ENCODE assay signal across 8 cellular contexts in genomic region chr6:57324538-57324937, GRCh38. TPM values are rescaled to one million over a fixed set of nuclear protein-coding genes. Genes with fewer than 3 reads are reported as not detected.
DNase-seq lines count a peak whose midpoint lies in the region; ATAC-seq and TF ChIP-seq lines count a peak whose summit lies in the region.

No MANE protein-coding gene starts in this region.

- H3K9me3 ChIP-seq in gastroesophageal sphincter, result peaks cover 0 to 8% (median 0%) of the 10 kb centered on the region in 3 donors

- peak; percentile 30 for TF ChIP-seq CTCF in AG09309 (IDR thresholded peaks at IDR 0.05; ENCODE audit: control insufficient read depth, insufficient read depth, low read depth, low read length, missing control alignments)
- TF ChIP-seq CTCF in gastroesophageal sphincter (IDR thresholded peaks at IDR 0.05), result peak; percentile 22 to 56 (median 46)

- H3K4me1 ChIP-seq in gastroesophageal sphincter, result no peaks in the 10 kb centered on the region

- H3K36me3 ChIP-seq in gastroesophageal sphincter, result peaks cover 0 to 84% of the 10 kb centered on the region in 2 donors

- 0 to 13% methylated on average over 1 of the region's 1 CpG for WGBS in gastroesophageal sphincter (ENCODE audit: low coverage in 1 of 2), 2 donors

- H3K4me1 Mint-ChIP-seq in activated CD4-positive, alpha-beta memory T cell treated with anti-CD3 and anti-CD28 coated beads for 36 hours (ENCODE audit: low read depth), result peaks cover 17% of the 10 kb centered on the region

- no peaks in the 10 kb centered on the region for H3K27me3 ChIP-seq in gastroesophageal sphincter

- TF ChIP-seq EP300 in gastroesophageal sphincter (IDR thresholded peaks at IDR 0.05), result no peak

- CTCF ChIA-PET in activated CD4-positive, alpha-beta memory T cell treated with anti-CD3 and anti-CD28 coated beads for 36 hours (lab: Charles Lee), result interaction anchor here (0.7 to 4.9 kb wide), 6 partner anchors 58 to 422 kb away, joined by 3 to 32 read pairs (median 5); no protein-coding TSS in a partner anchor

- POLR2A ChIA-PET in activated CD4-positive, alpha-beta memory T cell treated with anti-CD3 and anti-CD28 coated beads for 36 hours (lab: Charles Lee), result no interaction called here

- in situ Hi-C loops in SK-MEL-5 (cut with HindIII; ENCODE audit: low pct_unique_long_range_greater_than_20kb, low sequenced_read_pairs), result no loop called here

- intact Hi-C loops in activated CD4-positive, alpha-beta memory T cell treated with anti-CD3 and anti-CD28 coated beads for 36 hours (cut with micrococcal nuclease), result no loop called here

- peak; percentile 54 for ATAC-seq in GM18868 (IDR thresholded peaks at IDR 0.05; ENCODE audit: unreplicated experiment)
- ATAC-seq in gastroesophageal sphincter, result no peak
- ATAC-seq in GM18505 (IDR thresholded peaks at IDR 0.05; ENCODE audit: unreplicated experiment), result no peak

- H3K4me3 Mint-ChIP-seq in activated CD4-positive, alpha-beta memory T cell treated with anti-CD3 and anti-CD28 coated beads for 36 hours, result no peak overlapping the region

- H3K27me3 Mint-ChIP-seq in activated CD4-positive, alpha-beta memory T cell treated with anti-CD3 and anti-CD28 coated beads for 36 hours, result no peaks in the 10 kb centered on the region

- no peak overlapping the region for H3K4me3 ChIP-seq in AG09309 (ENCODE audit: control insufficient read depth, low read depth, low read length)
- no peak overlapping the region for H3K4me3 ChIP-seq in gastroesophageal sphincter

- H3K9me3 Mint-ChIP-seq in activated CD4-positive, alpha-beta memory T cell treated with anti-CD3 and anti-CD28 coated beads for 36 hours, result peaks cover 11% of the 10 kb centered on the region

- H3K27ac Mint-ChIP-seq in activated CD4-positive, alpha-beta memory T cell treated with anti-CD3 and anti-CD28 coated beads for 36 hours, result no peak overlapping the region

- DNase-seq in AG09309 (ENCODE audit: low read depth) (no peak), SK-MEL-5 (ENCODE audit: low read depth, low spot score) (peak; percentile 48), NCI-H2081 treated with DMSO at 0.1 percent for 48 hours (lab: John Stamatoyannopoulos, UW) (no peak), NCI-H2029 (lab: John Stamatoyannopoulos, UW) (no peak)
- DNase-seq in activated CD4-positive, alpha-beta memory T cell treated with anti-CD3 and anti-CD28 coated beads for 36 hours, result no peak

- TF ChIP-seq POLR2A in gastroesophageal sphincter (IDR thresholded peaks at IDR 0.05) (no peak), GM18505 (IDR thresholded peaks at IDR 0.05; ENCODE audit: borderline replicate concordance, extremely low read depth, insufficient read depth, insufficient read length) (no peak)

- peaks cover 70% of the 10 kb centered on the region for H3K36me3 Mint-ChIP-seq in activated CD4-positive, alpha-beta memory T cell treated with anti-CD3 and anti-CD28 coated beads for 36 hours

- H3K27ac ChIP-seq in gastroesophageal sphincter, result no peak overlapping the region

RNA-seq across cellular contexts. Expression of gene PRIM2, which starts 7.1 kb away (rescaled TPM):
- total RNA-seq in SK-MEL-5 (2014; rRNA removed; shearing (Covaris generic)), result 28.6 and 29.9 TPM in 2 replicates
- 15.7 and 17.7 TPM in 2 replicates for polyA plus RNA-seq in SK-MEL-5 (2015; cell fraction: cytosol; rRNA removed)
- 7.4 TPM in 2 replicates for polyA plus RNA-seq in SK-MEL-5 (2015; cell fraction: nucleus; rRNA removed)
- total RNA-seq in gastroesophageal sphincter, result 10 to 100 TPM in 1 of 4 donors, 1 to 10 TPM in 3; 8.1 to 11.2 (median 9.0) TPM
- total RNA-seq in activated CD4-positive, alpha-beta memory T cell treated with anti-CD3 and anti-CD28 coated beads for 36 hours, result 10 to 100 TPM; 47.2 to 48.7 TPM
